Comparison of ENCODE assay signal across 9 cellular contexts in the genomic region with DNA sequence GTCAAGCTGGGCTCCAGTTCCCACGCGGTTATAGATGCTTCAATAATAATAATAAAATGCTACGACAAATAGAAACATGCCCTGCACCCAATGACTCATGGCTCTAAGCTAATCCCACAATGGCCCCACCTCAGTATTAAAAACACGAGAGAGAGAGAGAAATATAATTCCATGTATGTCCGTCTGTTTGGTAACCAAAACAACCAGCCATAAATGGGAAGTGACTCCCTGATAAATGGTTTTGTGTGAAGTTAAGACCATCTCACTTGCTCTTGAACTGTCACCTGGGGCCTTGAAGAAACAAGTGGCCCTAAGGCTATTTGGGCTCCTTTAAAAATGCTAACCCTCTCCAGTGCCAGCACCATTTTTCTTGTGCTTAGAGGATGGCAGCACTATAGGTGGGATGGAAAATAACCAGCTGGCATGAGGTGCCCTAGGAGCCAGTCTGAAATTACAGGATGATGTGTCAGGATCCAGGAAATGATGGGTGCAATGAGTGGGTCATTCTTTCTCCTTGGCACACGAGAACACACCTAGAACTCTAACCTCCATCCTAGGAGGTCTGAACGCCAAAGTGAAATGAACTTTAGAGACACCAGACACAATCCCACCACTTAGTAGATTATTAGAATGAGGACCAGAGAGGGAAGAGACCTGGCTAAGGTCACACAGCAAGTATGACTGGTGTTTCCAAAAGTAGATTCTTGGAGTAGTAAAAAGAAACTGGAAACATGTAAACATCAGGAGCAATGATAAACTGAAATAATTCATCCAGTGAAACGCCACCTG. TPM values are rescaled to one million over a fixed set of nuclear protein-coding genes. Genes with fewer than 3 reads are reported as not detected.
DNase-seq lines count a peak whose midpoint lies in the region; ATAC-seq, FAIRE-seq and TF ChIP-seq lines count a peak whose summit lies in the region.
"Had no signal": no experiment of that assay in that cellular context is flagged by ENCODE, and none has a peak within 500 bp of the region (broad histone marks: within the 10 kb centered on the region; RNA-seq: fewer than 3 reads in every experiment).

No MANE protein-coding gene starts in this region.

- POLR2A ChIA-PET in IMR-90 (lab: Charles Lee; ENCODE audit: unreplicated experiment): no interaction called here

- H4K91ac ChIP-seq in IMR-90 (ENCODE audit: insufficient read depth, low read depth, low read length) (no peak overlapping the region), mesenchymal stem cell (ENCODE audit: low read length) (no peak overlapping the region)

- H3K27me3 ChIP-seq in IMR-90 (ENCODE audit: control insufficient read depth, insufficient read depth, low read length): no peaks in the 10 kb centered on the region
- no peaks in the 10 kb centered on the region for H3K27me3 ChIP-seq in mesenchymal stem cell (ENCODE audit: control insufficient read depth in 1 of 2, insufficient read depth in 1 of 2, low read length in 2 of 2)

- H3K79me1 ChIP-seq in IMR-90 (ENCODE audit: low read depth in 1 of 2, low read length in 2 of 2) (no peaks in the 10 kb centered on the region), mesenchymal stem cell (replicated peaks; ENCODE audit: low read length, poor library complexity, severe bottlenecking) (no peaks in the 10 kb centered on the region)

- H3K9me3 ChIP-seq in IMR-90 (ENCODE audit: control insufficient read depth, insufficient read depth, low read length) (peaks cover 2% of the 10 kb centered on the region; the same call in 1 of the 2 replicates), mesenchymal stem cell (ENCODE audit: control insufficient read depth, low read length) (no peaks in the 10 kb centered on the region)

- dilution Hi-C loops in IMR-90 (cut with HindIII; ENCODE audit: low sequenced_read_pairs, unreplicated experiment): no loop called here

- H4K8ac ChIP-seq in IMR-90 (ENCODE audit: low read depth in 2 of 2, low read length in 2 of 2) (no peak overlapping the region; a peak in 1 of 4 replicates), mesenchymal stem cell (ENCODE audit: low read length) (no peak overlapping the region)

- H3K56ac ChIP-seq in IMR-90 (ENCODE audit: extremely low read depth, insufficient read depth, low read length): no peak overlapping the region

- CTCF ChIA-PET in IMR-90 (lab: Yijun Ruan, JAX): interaction anchor here (1.5 kb wide), 1 partner anchor 49 kb away, joined by 5 read pairs; no protein-coding TSS in a partner anchor

- no peaks in the 10 kb centered on the region for H4K20me1 ChIP-seq in IMR-90 (ENCODE audit: insufficient read depth, low read length)

- intact Hi-C loops in IMR-90 (cut with micrococcal nuclease): no loop called here

- in situ Hi-C loops in IMR-90 (cut with MboI; ENCODE audit: low sequenced_read_pairs) (no loop called here), GM13976 (cut with MboI; ENCODE audit: low sequenced_read_pairs, unreplicated experiment) (no loop called here)

- H3K18ac ChIP-seq in IMR-90 (ENCODE audit: low read depth, low read length) (no peak overlapping the region), mesenchymal stem cell (ENCODE audit: low read depth in 1 of 2, low read length in 2 of 2) (peak overlapping the region in 1 of 2 experiments; percentile 64)

- no peak overlapping the region for H2AFZ ChIP-seq in IMR-90 (replicated peaks; ENCODE audit: low read length, poor library complexity)
- no peak overlapping the region for H2AFZ ChIP-seq in mesenchymal stem cell (ENCODE audit: low read depth, low read length)

- peaks cover 12% of the 10 kb centered on the region; the same call in 1 of the 2 replicates for H3K9me1 ChIP-seq in IMR-90 (ENCODE audit: insufficient read depth, low read length)

- FAIRE-seq in GM19239 (lab: Jason Lieb, UNC): peak; percentile 64

- no peak for TF ChIP-seq POLR2A in IMR-90 (IDR thresholded peaks at IDR 0.05; ENCODE audit: low read depth, low read length)

- H3K4me3 ChIP-seq in IMR-90 (ENCODE audit: insufficient read depth, low read depth, low read length) (no peak overlapping the region), mesenchymal stem cell (ENCODE audit: insufficient read depth in 1 of 2, low read depth in 1 of 2, low read length in 2 of 2) (no peak overlapping the region)

- H3K14ac ChIP-seq in IMR-90 (replicated peaks; ENCODE audit: low read depth, low read length): no peak overlapping the region
- H3K14ac ChIP-seq in mesenchymal stem cell (ENCODE audit: low read length in 2 of 2): peak overlapping the region in 1 of 2 experiments; percentile 56

- H3K36me3 ChIP-seq in IMR-90 (ENCODE audit: control insufficient read depth, insufficient read depth, low read length): no peaks in the 10 kb centered on the region
- H3K36me3 ChIP-seq in mesenchymal stem cell (ENCODE audit: control insufficient read depth in 1 of 2, insufficient read depth in 2 of 2, low read depth in 1 of 2, low read length in 2 of 2): no peaks in the 10 kb centered on the region

- H3K27ac ChIP-seq in IMR-90 (ENCODE audit: insufficient read depth, low read length) (no peak overlapping the region), mesenchymal stem cell (ENCODE audit: low read length, poor library complexity, severe bottlenecking) (no peak overlapping the region)

- H2BK5ac ChIP-seq in IMR-90 (ENCODE audit: low read depth, low read length, poor library complexity, severe bottlenecking) (peak overlapping the region; percentile 57), mesenchymal stem cell (ENCODE audit: low read depth, low read length, poor library complexity, severe bottlenecking) (no peak overlapping the region)

- no TSS peak for BruUV-seq in IMR-90 (replicated peaks; lab: Mats Ljungman, UMichigan)

- peaks cover 12% of the 10 kb centered on the region for H3K4me1 ChIP-seq in IMR-90 (ENCODE audit: control insufficient read depth, insufficient read depth, low read length)
- H3K4me1 ChIP-seq in mesenchymal stem cell (ENCODE audit: control insufficient read depth, insufficient read depth, low read depth, low read length): peaks cover 5% of the 10 kb centered on the region

- no peak overlapping the region for H4K5ac ChIP-seq in IMR-90 (ENCODE audit: low read depth, low read length)

- no peak overlapping the region for H2AK9ac ChIP-seq in IMR-90 (replicated peaks; ENCODE audit: low read depth, low read length, poor library complexity)

- H3K23ac ChIP-seq in IMR-90 (ENCODE audit: low read depth, low read length) (no peak overlapping the region), mesenchymal stem cell (ENCODE audit: low read length in 2 of 2) (no peak overlapping the region)

- no peak overlapping the region; the same call in 1 of the 2 replicates for H2BK20ac ChIP-seq in IMR-90 (ENCODE audit: low read depth, low read length)

- DNase-seq in GM19239 (ENCODE audit: insufficient read length, low spot score) (no peak), IMR-90 (no peak), mesenchymal stem cell (no peak), GM13976 (ENCODE audit: low spot score) (no peak), UCSD-AML1 (lab: John Stamatoyannopoulos, UW; ENCODE audit: unreplicated experiment) (no peak), NCI-H1092 treated with DMSO at 0.1 percent for 48 hours (lab: John Stamatoyannopoulos, UW) (no peak)
- DNase-seq: NCI-H1930 had no signal

- TF ChIP-seq RAD21 in IMR-90 (IDR thresholded peaks at IDR 0.05; ENCODE audit: low read length): no peak

- no CpG with 5 or more reads among the region's 8 CpGs for WGBS in IMR-90 (ENCODE audit: extremely low coverage in 2 of 2, insufficient read length in 1 of 2), 2 experiments
- WGBS in mesenchymal stem cell: 92% methylated on average over 4 of the region's 8 CpGs

- ATAC-seq in HG02588 (IDR thresholded peaks at IDR 0.05; ENCODE audit: unreplicated experiment) (peak; percentile 26), IMR-90 (ENCODE audit: low read depth) (no peak), HG03097 (IDR thresholded peaks at IDR 0.05; ENCODE audit: low FRiP score, unreplicated experiment) (no peak)

- peak overlapping the region; percentile 30; the same call in 1 of the 2 replicates for H3K4ac ChIP-seq in IMR-90 (ENCODE audit: low read depth, low read length)
- no peak overlapping the region for H3K4ac ChIP-seq in mesenchymal stem cell (ENCODE audit: low read depth in 1 of 2, low read length in 2 of 2)

- H3K9ac ChIP-seq in IMR-90 (ENCODE audit: low read depth, low read length) (no peak overlapping the region), mesenchymal stem cell (ENCODE audit: low read length) (peak overlapping the region; percentile 13)

- H2AK5ac ChIP-seq in IMR-90 (ENCODE audit: low read depth, low read length) (peak overlapping the region; percentile 38; the same call in 1 of the 2 replicates), mesenchymal stem cell (ENCODE audit: low read length, severe bottlenecking) (no peak overlapping the region)

- H2BK12ac ChIP-seq in mesenchymal stem cell (ENCODE audit: low read length in 2 of 2): no peak overlapping the region

- H2BK15ac ChIP-seq in IMR-90 (ENCODE audit: low read depth, low read length) (0 out of 3 replicates have a peak overlapping the region, but pooled peaks have one; percentile 8), mesenchymal stem cell (ENCODE audit: low read depth, poor library complexity, severe bottlenecking) (no peak overlapping the region)

- no peak for TF ChIP-seq CTCF in IMR-90 (conservative IDR thresholded peaks at IDR 0.05; ENCODE audit: low read depth, low read length)
- TF ChIP-seq CTCF in GM13976 (IDR thresholded peaks at IDR 0.05; ENCODE audit: borderline replicate concordance, control extremely low read depth, extremely low read depth, insufficient read depth, missing control alignments): no peak

- H2BK120ac ChIP-seq in IMR-90 (ENCODE audit: low read depth, low read length) (no peak overlapping the region), mesenchymal stem cell (ENCODE audit: low read depth, low read length) (no peak overlapping the region)

- H3K4me2 ChIP-seq in IMR-90 (ENCODE audit: low read depth, low read length) (no peak overlapping the region; the same call in 1 of the 2 replicates), mesenchymal stem cell (ENCODE audit: low read length, poor library complexity, severe bottlenecking) (no peak overlapping the region)

TF ChIP-seq in IMR-90, 13 proteins besides CTCF, POLR2A, EP300 and RAD21:
- TF ChIP-seq SMC3 (IDR thresholded peaks at IDR 0.05; ENCODE audit: low read depth, low read length): no peak
- TF ChIP-seq RCOR1 (IDR thresholded peaks at IDR 0.05; ENCODE audit: insufficient replicate concordance, low read length): no peak

RNA-seq across cellular contexts. Expression of a gene that starts 35.7 kb away (rescaled TPM):
- 3.4 and 4.4 TPM in 2 replicates for total RNA-seq in IMR-90 (2012; rRNA removed)
- 1.6 and 2.7 TPM in 2 replicates for polyA plus RNA-seq in IMR-90 (2012; rRNA removed)
- polyA plus RNA-seq in IMR-90 (2012; cell fraction: cytosol; rRNA removed): 1.6 and 1.9 TPM in 2 replicates
- polyA plus RNA-seq in IMR-90 (2012; cell fraction: nucleus; rRNA removed; ENCODE audit: low replicate concordance): 2.0 and 2.4 TPM in 2 replicates
- 0.87 TPM for polyA plus RNA-seq in mesenchymal stem cell (2013, experiment 1 of 2)
- 0.89 TPM for polyA plus RNA-seq in mesenchymal stem cell (2013, experiment 2 of 2)
